Comparison of ENCODE assay signal across 20 cellular contexts in genomic region chr15:49906976-49907375, GRCh38.
DNase-seq lines count a peak whose midpoint lies in the region; ATAC-seq, FAIRE-seq and TF ChIP-seq lines count a peak whose summit lies in the region.
"Had no signal": no experiment of that assay in that cellular context is flagged by ENCODE, and none has a peak within 500 bp of the region (broad histone marks: within the 10 kb centered on the region; RNA-seq: fewer than 3 reads in every experiment).

No MANE protein-coding gene starts in this region.

- TF ChIP-seq CTCF in left ventricle myocardium inferior (IDR thresholded peaks at IDR 0.05; ENCODE audit: borderline replicate concordance) = no peak
- TF ChIP-seq CTCF in heart left ventricle (IDR thresholded peaks at IDR 0.05) = no peak

- no peak for FAIRE-seq in HTR-8/SVneo (lab: Jason Lieb, UNC)
- FAIRE-seq: D721Med, H54, K562, RCC 7860 had no signal

- H3K4me1 ChIP-seq in left ventricle myocardium inferior (peaks cover 13% of the 10 kb centered on the region), heart left ventricle (peaks cover 0 to 17% (median 1%) of the 10 kb centered on the region in 12 donors)

- ATAC-seq in heart left ventricle = no peak
- ATAC-seq: K562 had no signal

- H3K4me3 ChIP-seq in left ventricle myocardium inferior (no peak overlapping the region), heart left ventricle (no peak overlapping the region)
- H3K4me3 ChIP-seq: K562, SK-N-MC had no signal

- peaks cover 24% of the 10 kb centered on the region for H3K9me3 ChIP-seq in left ventricle myocardium inferior (replicated peaks)
- H3K9me3 ChIP-seq in heart left ventricle = peaks cover 0 to 25% (median 9%) of the 10 kb centered on the region in 12 donors

- intact Hi-C loops in left ventricle myocardium inferior (cut with micrococcal nuclease) (no loop called here), heart left ventricle (cut with DNase I) (no loop called here)

- H3K27me3 ChIP-seq in left ventricle myocardium inferior (ENCODE audit: low read depth) = no peaks in the 10 kb centered on the region
- H3K27me3 ChIP-seq in heart left ventricle = no peaks in the 10 kb centered on the region

- H3K36me3 ChIP-seq in left ventricle myocardium inferior = no peaks in the 10 kb centered on the region
- no peaks in the 10 kb centered on the region for H3K36me3 ChIP-seq in heart left ventricle

- H3K27ac ChIP-seq in left ventricle myocardium inferior (replicated peaks) (peak overlapping the region; percentile 45), heart left ventricle (peak overlapping the region in 4 of 12 donors; percentile 6 to 45 (median 20))
- H3K27ac ChIP-seq: SK-N-MC had no signal

- no peak for TF ChIP-seq POLR2A in heart left ventricle (IDR thresholded peaks at IDR 0.05)

- WGBS in heart left ventricle, 4 donors = 11 to 43% (median 23%) methylated on average over 1 of the region's 1 CpG

- DNase-seq in left ventricle myocardium inferior (no peak), heart left ventricle (no peak), RPMI7951 (ENCODE audit: low read depth) (peak; percentile 21), myocyte (ENCODE audit: low read depth) (peak; percentile 84), HTR-8/SVneo (ENCODE audit: insufficient read length, low spot score) (no peak), pons (ENCODE audit: low spot score) (no peak)
- no peak for DNase-seq in activated CD4-positive, alpha-beta T cell treated with anti-CD3 and anti-CD28 coated beads for 4 hours
- DNase-seq: NCI-H1092 treated with DMSO at 0.1 percent for 48 hours, NCI-H146, NCI-H2029, NCI-H226, NCI-H510A treated with DMSO at 0.1 percent for 48 hours, NCI-H748 treated with DMSO at 0.1 percent for 48 hours, Right ventricle myocardium superior, SW 1271 had no signal

Comparison
In these comparisons a context has a peak if more than half of its experiments do, and no peak if none do; other contexts are left out.
1. DNase-seq: peak in RPMI7951 (single experiment) and myocyte (single experiment); none in left ventricle myocardium inferior (single experiment), heart left ventricle (0 of 5), HTR-8/SVneo (single experiment), pons (single experiment) and activated CD4-positive, alpha-beta T cell treated with anti-CD3 and anti-CD28 coated beads for 4 hours (0 of 2).